ENCODE assay signal across 1 cellular context in genomic region chr1:113879459-113880038, GRCh38.
TF ChIP-seq lines count a peak whose summit lies in the region.

No MANE protein-coding gene starts in this region.

TF ChIP-seq in HepG2, 621 proteins besides CTCF, POLR2A, EP300 and RAD21:
- TF ChIP-seq ZBTB40 (IDR thresholded peaks at IDR 0.05) (no peak), ZBTB40 (CRISPR knock-in tag; IDR thresholded peaks at IDR 0.05) (peak; percentile 48; the same call in 1 of the 2 replicates), ZBTB43 (CRISPR knock-in tag; conservative IDR thresholded peaks at IDR 0.05) (no peak)
